In the genomic region with DNA sequence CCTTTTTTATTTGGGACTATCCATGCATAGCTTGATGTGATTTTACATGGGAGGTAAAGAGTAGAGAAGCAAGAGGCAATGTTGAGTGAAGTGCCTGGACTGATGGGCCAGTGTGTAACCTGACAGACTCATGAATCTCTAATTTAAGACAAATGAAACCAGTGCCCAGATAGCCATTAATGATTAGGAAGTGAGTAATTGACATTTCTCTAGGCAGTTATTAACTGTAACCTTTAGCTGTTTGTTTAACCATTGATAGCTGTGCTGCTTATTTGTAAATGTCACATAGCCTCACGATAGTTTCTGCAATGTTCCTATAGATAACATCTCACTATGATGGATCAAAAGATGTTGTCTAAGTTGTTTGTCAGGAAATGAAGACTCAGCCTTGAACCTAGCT, we compare ENCODE assay signal across 19 cellular contexts.
DNase-seq lines count a peak whose midpoint lies in the region; ATAC-seq, FAIRE-seq and TF ChIP-seq lines count a peak whose summit lies in the region.
"Had no signal": no experiment of that assay in that cellular context is flagged by ENCODE, and none has a peak within 500 bp of the region (broad histone marks: within the 10 kb centered on the region; RNA-seq: fewer than 3 reads in every experiment).

No MANE protein-coding gene starts in this region.

- H3K4me3 ChIP-seq in colonic mucosa: no peak overlapping the region
- H3K4me3 ChIP-seq: HAP-1 had no signal

- no peaks in the 10 kb centered on the region for H3K36me3 Mint-ChIP-seq in activated CD8-positive, alpha-beta memory T cell treated with anti-CD3 and anti-CD28 coated beads, Interleukin-2, amount 10 ng/mL, durations not matched to agents 7 days and 5 days

- no peaks in the 10 kb centered on the region for H3K27me3 Mint-ChIP-seq in activated CD8-positive, alpha-beta memory T cell treated with anti-CD3 and anti-CD28 coated beads, Interleukin-2, amount 10 ng/mL, durations not matched to agents 7 days and 5 days
- H3K27me3 Mint-ChIP-seq: B cell; CD4-positive, alpha-beta T cell; IgD-negative memory B cell had no signal

- CTCF ChIA-PET in activated CD8-positive, alpha-beta memory T cell treated with anti-CD3 and anti-CD28 coated beads, Interleukin-2, amount 10 ng/mL, durations not matched to agents 7 days and 5 days (lab: Charles Lee): no interaction called here

- intact Hi-C loops in colonic mucosa (cut with DNase I): no loop called here

- H3K27me3 ChIP-seq in colonic mucosa: no peaks in the 10 kb centered on the region

- no peaks in the 10 kb centered on the region for H3K4me1 ChIP-seq in colonic mucosa

- no peaks in the 10 kb centered on the region for H3K4me1 Mint-ChIP-seq in activated CD8-positive, alpha-beta memory T cell treated with anti-CD3 and anti-CD28 coated beads, Interleukin-2, amount 10 ng/mL, durations not matched to agents 7 days and 5 days
- H3K4me1 Mint-ChIP-seq: B cell, IgD-negative memory B cell had no signal

- no peak overlapping the region for H3K27ac ChIP-seq in colonic mucosa

- no peak overlapping the region for H3K4me3 Mint-ChIP-seq in activated CD8-positive, alpha-beta memory T cell treated with anti-CD3 and anti-CD28 coated beads, Interleukin-2, amount 10 ng/mL, durations not matched to agents 7 days and 5 days
- H3K4me3 Mint-ChIP-seq: B cell; CD4-positive, alpha-beta T cell; IgD-negative memory B cell had no signal

- TF ChIP-seq CTCF in colonic mucosa (IDR thresholded peaks at IDR 0.05): no peak

- H3K9me3 ChIP-seq in colonic mucosa: no peaks in the 10 kb centered on the region
- H3K9me3 ChIP-seq: HAP-1 had no signal

- peaks cover 12% of the 10 kb centered on the region for H3K9me3 Mint-ChIP-seq in activated CD8-positive, alpha-beta memory T cell treated with anti-CD3 and anti-CD28 coated beads, Interleukin-2, amount 10 ng/mL, durations not matched to agents 7 days and 5 days (ENCODE audit: low read depth)

- no peak for FAIRE-seq in RCC 7860 (lab: Jason Lieb, UNC)
- FAIRE-seq: G401.6, GM12892 had no signal

- H3K9ac ChIP-seq in colonic mucosa (ENCODE audit: low read depth in 2 of 2, low read length in 2 of 2): no peak overlapping the region

- DNase-seq in RCC 7860 (ENCODE audit: low spot score): no peak
- DNase-seq in activated gamma-delta T cell (lab: John Stamatoyannopoulos, UW): no peak
- no peak for DNase-seq in activated CD8-positive, alpha-beta memory T cell treated with anti-CD3 and anti-CD28 coated beads, Interleukin-2, amount 10 ng/mL, durations not matched to agents 7 days and 5 days
- no peak for DNase-seq in colonic mucosa
- DNase-seq: Calu3; CD4-positive, alpha-beta T cell; DMS79 treated with DMSO at 0.1 percent for 48 hours; NCI-H1436; NCI-H2107; NCI-H446; T-helper 9 cell had no signal

- H3K36me3 ChIP-seq in colonic mucosa: no peaks in the 10 kb centered on the region
- H3K36me3 ChIP-seq: HAP-1 had no signal

- no peak overlapping the region for H3K27ac Mint-ChIP-seq in activated CD8-positive, alpha-beta memory T cell treated with anti-CD3 and anti-CD28 coated beads, Interleukin-2, amount 10 ng/mL, durations not matched to agents 7 days and 5 days
- H3K27ac Mint-ChIP-seq: B cell; CD4-positive, alpha-beta T cell; IgD-negative memory B cell had no signal

- peak; percentile 64 for ATAC-seq in GM19463 (IDR thresholded peaks at IDR 0.05; ENCODE audit: unreplicated experiment)
- peak; percentile 71 for ATAC-seq in HG02970 (IDR thresholded peaks at IDR 0.05; ENCODE audit: low FRiP score, unreplicated experiment)
- peak; percentile 79 for ATAC-seq in HG03378 (IDR thresholded peaks at IDR 0.05; ENCODE audit: unreplicated experiment)
- no peak for ATAC-seq in activated CD8-positive, alpha-beta memory T cell treated with anti-CD3 and anti-CD28 coated beads, Interleukin-2, amount 10 ng/mL, durations not matched to agents 7 days and 5 days
